23 cellular contexts compared by ENCODE assay signal in genomic region chr1:170196490-170196889, GRCh38. TPM values are rescaled to one million over a fixed set of nuclear protein-coding genes. Genes with fewer than 3 reads are reported as not detected.
DNase-seq lines count a peak whose midpoint lies in the region; ATAC-seq and TF ChIP-seq lines count a peak whose summit lies in the region.
"Had no signal": no experiment of that assay in that cellular context is flagged by ENCODE, and none has a peak within 500 bp of the region (broad histone marks: within the 10 kb centered on the region; RNA-seq: fewer than 3 reads in every experiment).

No MANE protein-coding gene starts in this region.

- no peak overlapping the region for H3K4me3 ChIP-seq in SK-N-SH (ENCODE audit: low read depth in 2 of 2, low read length in 1 of 2)
- H3K4me3 ChIP-seq in osteoblast (ENCODE audit: insufficient read depth, low read length): no peak overlapping the region
- H3K4me3 ChIP-seq: GM23248 had no signal

- H4K20me1 ChIP-seq in SK-N-SH (ENCODE audit: insufficient read depth) (no peaks in the 10 kb centered on the region), osteoblast (ENCODE audit: insufficient read depth, low read length) (no peaks in the 10 kb centered on the region)

- H3K4me2 ChIP-seq in SK-N-SH (no peak overlapping the region), osteoblast (ENCODE audit: insufficient read depth, low read length) (no peak overlapping the region)

- H3K9ac ChIP-seq in SK-N-SH: no peak overlapping the region
- H3K9ac ChIP-seq: GM23248 had no signal

- TF ChIP-seq CTCF in SK-N-SH (IDR thresholded peaks at IDR 0.05) (no peak), osteoblast (IDR thresholded peaks at IDR 0.05; ENCODE audit: extremely low read depth, low read depth, low read length) (no peak)

- CTCF ChIA-PET in SK-N-SH (lab: Yijun Ruan, JAX): interaction anchor here (0.9 kb wide), 1 partner anchor 703 kb away, joined by 3 read pairs; no protein-coding TSS in a partner anchor

- WGBS in SK-N-SH (ENCODE audit: low lambda C conversion rate): 11% methylated on average over 1 of the region's 1 CpG

- H3F3A ChIP-seq in SK-N-SH (replicated peaks; ENCODE audit: insufficient read depth): peaks cover 12% of the 10 kb centered on the region

- DNase-seq in EH (ENCODE audit: low read depth) (peak; percentile 38), SK-N-SH (no peak), left kidney (ENCODE audit: low read depth, low spot score) (peak; percentile 50), osteoblast (ENCODE audit: insufficient read length, low spot score, missing footprints) (no peak), NCI-H1417 (lab: John Stamatoyannopoulos, UW) (no peak), middle frontal gyrus (ENCODE audit: extremely low spot score, low spot score) (no peak)
- DNase-seq: BE2C; CD4-positive, CD25-positive, alpha-beta regulatory T cell; COR-L47; DMS 273 treated with DMSO at 0.1 percent for 48 hours; GF-D8; GM23248; HCEC 1CT; KBM-7; NCI-H1436; NCI-H2029; NCI-H2171 treated with DMSO at 0.1 percent for 48 hours; NCI-H446 treated with DMSO at 0.1 percent for 48 hours; NCI-H69; NK-92 treated with Interleukin-12 subunit alpha and Interleukin-12 subunit beta, amount 100 ng/mL, for 24 hours had no signal

- ATAC-seq in GM18505 (IDR thresholded peaks at IDR 0.05; ENCODE audit: unreplicated experiment): no peak
- ATAC-seq in HG03095 (IDR thresholded peaks at IDR 0.05; ENCODE audit: unreplicated experiment): no peak
- ATAC-seq: Right ventricle myocardium inferior had no signal

- TF ChIP-seq POLR2A in GM18505 (IDR thresholded peaks at IDR 0.05; ENCODE audit: borderline replicate concordance, extremely low read depth, insufficient read depth, insufficient read length): no peak

- H3K79me2 ChIP-seq in SK-N-SH (ENCODE audit: insufficient read depth): no peaks in the 10 kb centered on the region
- H3K79me2 ChIP-seq in osteoblast (ENCODE audit: insufficient read depth, low read length): no peaks in the 10 kb centered on the region

- no peaks in the 10 kb centered on the region for H3K27me3 ChIP-seq in SK-N-SH (ENCODE audit: insufficient read depth)
- no peaks in the 10 kb centered on the region for H3K27me3 ChIP-seq in osteoblast (ENCODE audit: insufficient read depth, low read length)
- H3K27me3 ChIP-seq: BE2C had no signal

- no peak overlapping the region for H2AFZ ChIP-seq in SK-N-SH (ENCODE audit: low read depth)
- H2AFZ ChIP-seq in osteoblast (ENCODE audit: low read length): peak overlapping the region; percentile 44
- H2AFZ ChIP-seq: GM23248 had no signal

- H3K4me1 ChIP-seq in SK-N-SH (ENCODE audit: control insufficient read depth in 1 of 2, insufficient read depth in 2 of 2, low read depth in 1 of 2, low read length in 1 of 2) (no peaks in the 10 kb centered on the region; a peak in 1 of 4 replicates), osteoblast (ENCODE audit: insufficient read depth, low read length) (peaks cover 13% of the 10 kb centered on the region)
- H3K4me1 ChIP-seq: BE2C had no signal

- H3K9me3 ChIP-seq in SK-N-SH (no peaks in the 10 kb centered on the region), osteoblast (ENCODE audit: low read depth, low read length) (no peaks in the 10 kb centered on the region)
- H3K9me3 ChIP-seq: BE2C had no signal

- TF ChIP-seq EP300 in SK-N-SH (IDR thresholded peaks at IDR 0.05; ENCODE audit: borderline replicate concordance in 1 of 2, low read depth in 1 of 2, low read length in 1 of 2): no peak

- H3K36me3 ChIP-seq in SK-N-SH (replicated peaks in 1 of 2; ENCODE audit: control insufficient read depth in 1 of 2, insufficient read depth in 2 of 2, low read length in 1 of 2) (no peaks in the 10 kb centered on the region), osteoblast (ENCODE audit: insufficient read depth, low read length) (no peaks in the 10 kb centered on the region)
- H3K36me3 ChIP-seq: BE2C had no signal

- no peaks in the 10 kb centered on the region for H3K9me2 ChIP-seq in SK-N-SH

- POLR2A ChIA-PET in SK-N-SH (lab: Yijun Ruan, JAX): no interaction called here

- H3K27ac ChIP-seq in SK-N-SH (ENCODE audit: low read depth in 2 of 2, low read length in 1 of 2): no peak overlapping the region
- H3K27ac ChIP-seq in osteoblast (ENCODE audit: low read depth, low read length): no peak overlapping the region
- H3K27ac ChIP-seq: GM23248 had no signal

- no peak for TF ChIP-seq RAD21 in SK-N-SH (IDR thresholded peaks at IDR 0.05; ENCODE audit: low read length)

TF ChIP-seq in SK-N-SH, 30 proteins besides CTCF, POLR2A, EP300 and RAD21:
- TF ChIP-seq YY1 (IDR thresholded peaks at IDR 0.05; ENCODE audit: low read depth): no peak
- TF ChIP-seq SMC3 (IDR thresholded peaks at IDR 0.05; ENCODE audit: low read depth, low read length): no peak
- TF ChIP-seq, protein P1, sequence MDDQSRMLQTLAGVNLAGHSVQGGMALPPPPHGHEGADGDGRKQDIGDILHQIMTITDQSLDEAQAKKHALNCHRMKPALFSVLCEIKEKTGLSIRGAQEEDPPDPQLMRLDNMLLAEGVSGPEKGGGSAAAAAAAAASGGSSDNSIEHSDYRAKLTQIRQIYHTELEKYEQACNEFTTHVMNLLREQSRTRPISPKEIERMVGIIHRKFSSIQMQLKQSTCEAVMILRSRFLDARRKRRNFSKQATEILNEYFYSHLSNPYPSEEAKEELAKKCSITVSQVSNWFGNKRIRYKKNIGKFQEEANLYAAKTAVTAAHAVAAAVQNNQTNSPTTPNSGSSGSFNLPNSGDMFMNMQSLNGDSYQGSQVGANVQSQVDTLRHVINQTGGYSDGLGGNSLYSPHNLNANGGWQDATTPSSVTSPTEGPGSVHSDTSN (IDR thresholded peaks at IDR 0.05): peak; percentile 45
- TF ChIP-seq EZH2phosphoT487 (IDR thresholded peaks at IDR 0.05; ENCODE audit: borderline replicate concordance, low read depth): no peak
- no peak for TF ChIP-seq NFIC (IDR thresholded peaks at IDR 0.05; ENCODE audit: borderline replicate concordance)

RNA-seq across cellular contexts. Expression of gene NTMT2, which starts 50.7 kb away (rescaled TPM):
- polyA plus RNA-seq in SK-N-SH (2012; rRNA removed): not detected in 2 replicates
- polyA plus RNA-seq in SK-N-SH (2012; cell fraction: cytosol; rRNA removed): not detected in 2 replicates
- not detected in 2 replicates for polyA plus RNA-seq in SK-N-SH (2012; cell fraction: nucleus; rRNA removed)
- total RNA-seq in osteoblast: not detected in 2 replicates
- total RNA-seq: CD4-positive, CD25-positive, alpha-beta regulatory T cell; GM23248 had no signal
- polyA plus RNA-seq: CD4-positive, CD25-positive, alpha-beta regulatory T cell; GM23248 had no signal

Comparison
In these comparisons a context has a peak if more than half of its experiments do, and no peak if none do; other contexts are left out.
1. DNase-seq: peak in EH (single experiment) and left kidney (single experiment); none in SK-N-SH (single experiment), osteoblast (single experiment), NCI-H1417 (0 of 3) and middle frontal gyrus (single experiment).